Comparison of ENCODE assay signal across 23 cellular contexts in genomic region chr12:103772367-103773108, GRCh38.
A peak's percentile ranks its signal among the peaks of the same experiment; 100 is the strongest.
DNase-seq lines count a peak whose midpoint lies in the region; ATAC-seq and TF ChIP-seq lines count a peak whose summit lies in the region.
"Had no signal": no experiment of that assay in that cellular context is flagged by ENCODE, and none has a peak within 500 bp of the region (broad histone marks: within the 10 kb centered on the region; RNA-seq: fewer than 3 reads in every experiment).

No MANE protein-coding gene starts in this region.

- ATAC-seq in left cardiac atrium, result peak; percentile 12 to 23
- no peak for ATAC-seq in GM19395 (IDR thresholded peaks at IDR 0.05; ENCODE audit: unreplicated experiment)

- no peak overlapping the region for H3K27ac ChIP-seq in left ventricle myocardium inferior (replicated peaks)
- peak overlapping the region; percentile 58 for H3K27ac ChIP-seq in rectal smooth muscle tissue (ENCODE audit: low read depth, low read length)
- no peak overlapping the region for H3K27ac ChIP-seq in effector memory CD4-positive, alpha-beta T cell (ENCODE audit: insufficient read depth, low read length, poor library complexity, severe bottlenecking)
- H3K27ac ChIP-seq: PC-9 had no signal

- DNase-seq in left cardiac atrium (no peak), left ventricle myocardium inferior (no peak), islet precursor cell (peak; percentile 52), UCSD-AML1 (lab: John Stamatoyannopoulos, UW; ENCODE audit: unreplicated experiment) (no peak)
- no peak for DNase-seq in effector memory CD4-positive, alpha-beta T cell
- DNase-seq: 8988T; CD8-positive, alpha-beta memory T cell; GDM1; GOT3; Kasumi-1; MG63; NCI-H1092; NCI-H146; NCI-H2029; NCI-H226; NCI-H510A treated with DMSO at 0.1 percent for 48 hours; NCI-H748 treated with DMSO at 0.1 percent for 48 hours; PC-9; RPMI8226; SIG-M5; SK-N-SH had no signal

- H3K4me3 ChIP-seq in left ventricle myocardium inferior (no peak overlapping the region), rectal smooth muscle tissue (ENCODE audit: low read length) (no peak overlapping the region)
- H3K4me3 ChIP-seq in effector memory CD4-positive, alpha-beta T cell (ENCODE audit: insufficient read depth, low read depth, low read length, poor library complexity, severe bottlenecking), result no peak overlapping the region
- H3K4me3 ChIP-seq: MG63, PC-9 had no signal

- H3K4me1 ChIP-seq in left ventricle myocardium inferior (peaks cover 9% of the 10 kb centered on the region), rectal smooth muscle tissue (ENCODE audit: control insufficient read depth, insufficient read depth, low read length) (peaks cover 13% of the 10 kb centered on the region)
- H3K4me1 ChIP-seq in effector memory CD4-positive, alpha-beta T cell (ENCODE audit: control insufficient read depth, insufficient read depth, low read length, poor library complexity, severe bottlenecking), result no peaks in the 10 kb centered on the region

- intact Hi-C loops in left cardiac atrium (cut with DNase I) (loop anchor here in 1 of 2 donors (10.0 kb wide), 1 partner anchor 102 kb away; no protein-coding TSS in a partner anchor), left ventricle myocardium inferior (cut with micrococcal nuclease) (no loop called here)

- H3K36me3 ChIP-seq in left ventricle myocardium inferior (peaks cover 5% of the 10 kb centered on the region), rectal smooth muscle tissue (ENCODE audit: control insufficient read depth, insufficient read depth, low read length) (peaks cover 13% of the 10 kb centered on the region)
- peaks cover 5% of the 10 kb centered on the region for H3K36me3 ChIP-seq in effector memory CD4-positive, alpha-beta T cell (ENCODE audit: control insufficient read depth, insufficient read depth, low read length)

- no peak for TF ChIP-seq CTCF in left ventricle myocardium inferior (IDR thresholded peaks at IDR 0.05; ENCODE audit: borderline replicate concordance)

- H3K9me3 ChIP-seq in left ventricle myocardium inferior (replicated peaks), result no peaks in the 10 kb centered on the region
- no peaks in the 10 kb centered on the region for H3K9me3 ChIP-seq in effector memory CD4-positive, alpha-beta T cell (ENCODE audit: control insufficient read depth, low read length)
- H3K9me3 ChIP-seq: MG63, SK-N-SH had no signal

- H3K9ac ChIP-seq in rectal smooth muscle tissue (ENCODE audit: low read length), result no peak overlapping the region
- H3K9ac ChIP-seq: SK-N-SH had no signal

- H3K27me3 ChIP-seq in left ventricle myocardium inferior (ENCODE audit: low read depth), result no peaks in the 10 kb centered on the region
- no peaks in the 10 kb centered on the region for H3K27me3 ChIP-seq in rectal smooth muscle tissue (ENCODE audit: control insufficient read depth, insufficient read depth, low read length)
- H3K27me3 ChIP-seq in effector memory CD4-positive, alpha-beta T cell (replicated peaks; ENCODE audit: control insufficient read depth, insufficient read depth, low read length, poor library complexity, severe bottlenecking), result no peaks in the 10 kb centered on the region
- H3K27me3 ChIP-seq: MG63 had no signal
